9 cellular contexts compared by ENCODE assay signal in the genomic region with DNA sequence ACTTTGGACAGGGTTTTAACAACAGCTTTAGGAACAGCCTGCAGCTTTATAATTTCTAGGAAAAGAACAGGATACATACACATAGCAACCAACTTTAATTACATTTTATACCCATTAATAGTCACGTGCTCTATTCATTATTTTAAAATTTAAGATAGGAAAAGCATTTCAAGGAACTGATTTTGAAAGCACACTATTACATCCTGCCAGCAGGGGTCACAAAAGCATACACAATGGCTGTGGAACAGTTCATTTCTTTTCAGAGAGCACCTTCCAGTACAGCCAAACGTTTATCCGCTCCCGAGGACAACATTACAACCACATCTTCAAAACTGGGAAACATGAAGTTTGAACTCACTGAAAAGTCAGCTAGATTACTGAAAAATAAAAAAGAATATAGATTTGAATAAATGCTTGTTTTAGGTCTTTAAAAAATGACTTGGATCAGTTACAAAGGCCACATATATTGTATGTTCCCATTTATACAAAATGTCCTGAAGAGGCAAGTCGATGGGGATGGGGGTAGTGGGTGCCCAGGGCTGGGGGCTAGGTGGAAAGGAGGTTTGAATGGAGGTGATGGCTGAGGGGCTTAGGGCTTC.
DNase-seq lines count a peak whose midpoint lies in the region; ATAC-seq and TF ChIP-seq lines count a peak whose summit lies in the region.
"Had no signal": no experiment of that assay in that cellular context is flagged by ENCODE, and none has a peak within 500 bp of the region (broad histone marks: within the 10 kb centered on the region; RNA-seq: fewer than 3 reads in every experiment).

No MANE protein-coding gene starts in this region.

- BruUV-seq in Caco-2 (replicated peaks; lab: Mats Ljungman, UMichigan) (no TSS peak), HCT116 (replicated peaks; lab: Mats Ljungman, UMichigan) (no TSS peak), PC-9 (replicated peaks; lab: Mats Ljungman, UMichigan) (no TSS peak)

- H3K36me3 Mint-ChIP-seq in Caco-2 (ENCODE audit: insufficient read depth, unreplicated experiment) (no peaks in the 10 kb centered on the region), brain (no peaks in the 10 kb centered on the region)
- H3K36me3 Mint-ChIP-seq: T-cell had no signal

- H3K27ac ChIP-seq in HCT116 (ENCODE audit: low read depth, low read length) (no peak overlapping the region), PC-9 (no peak overlapping the region)

- peak; percentile 87 for TF ChIP-seq RAD21 in HCT116 (IDR thresholded peaks at IDR 0.05; ENCODE audit: low read depth)

- CTCF ChIA-PET in Caco-2 (lab: Charles Lee) (interaction anchor here (1.2 to 1.5 kb wide), 3 partner anchors 539 to 639 kb away, joined by 3 read pairs; no protein-coding TSS in a partner anchor), HCT116 (lab: Charles Lee) (interaction anchor here (0.9 kb wide), 1 partner anchor 639 kb away, joined by 3 read pairs; no protein-coding TSS in a partner anchor), PC-9 (lab: Charles Lee) (interaction anchor here (0.6 kb wide), 1 partner anchor 638 kb away, joined by 3 read pairs; no protein-coding TSS in a partner anchor)

- TF ChIP-seq CTCF in Caco-2 (IDR thresholded peaks at IDR 0.05; ENCODE audit: insufficient read depth in 1 of 2, low read depth in 1 of 2, low read length in 1 of 2, severe bottlenecking in 1 of 2, unreplicated experiment in 1 of 2) (peak; percentile 73 to 74), HCT116 (IDR thresholded peaks at IDR 0.05 in 2 of 3, conservative IDR thresholded peaks at IDR 0.05 in 1 of 3; ENCODE audit: borderline replicate concordance in 1 of 3, insufficient read depth in 1 of 3, low read depth in 2 of 3, low read length in 2 of 3) (peak; percentile 62 to 77 (median 73)), PC-9 (conservative IDR thresholded peaks at IDR 0.05) (peak; percentile 84), brain (conservative IDR thresholded peaks at IDR 0.05) (peak; percentile 92 to 94), kidney epithelial cell (IDR thresholded peaks at IDR 0.05; ENCODE audit: insufficient read depth, low read length, poor library complexity, severe bottlenecking) (peak; percentile 69)

- H3K4me3 ChIP-seq in Caco-2 (ENCODE audit: low read depth, low read length), result no peak overlapping the region
- H3K4me3 ChIP-seq in HCT116 (replicated peaks in 1 of 2; ENCODE audit: low read depth in 1 of 2, low read length in 2 of 2), result no peak overlapping the region
- no peak overlapping the region for H3K4me3 ChIP-seq in PC-9
- H3K4me3 ChIP-seq in kidney epithelial cell (ENCODE audit: low read depth, low read length), result no peak overlapping the region

- ATAC-seq in HCT116, result peak; percentile 78
- no peak for ATAC-seq in HG02571 (IDR thresholded peaks at IDR 0.05; ENCODE audit: unreplicated experiment)
- ATAC-seq: T-cell had no signal

- no peaks in the 10 kb centered on the region for H3K27me3 ChIP-seq in Caco-2 (replicated peaks; ENCODE audit: control insufficient read depth, insufficient read depth, low read length)
- H3K27me3 ChIP-seq in HCT116 (ENCODE audit: insufficient read depth, low read length), result peaks cover 22% of the 10 kb centered on the region
- no peaks in the 10 kb centered on the region for H3K27me3 ChIP-seq in PC-9 (ENCODE audit: insufficient read depth, low read depth)
- H3K27me3 ChIP-seq in kidney epithelial cell (ENCODE audit: control insufficient read depth, insufficient read depth, low read length), result peaks cover 29% of the 10 kb centered on the region

- no peak overlapping the region for H2AFZ ChIP-seq in HCT116 (ENCODE audit: low read depth, low read length, poor library complexity, severe bottlenecking)
- H2AFZ ChIP-seq in PC-9, result no peak overlapping the region

- H3K9me2 ChIP-seq in HCT116 (ENCODE audit: insufficient read depth) (no peaks in the 10 kb centered on the region), PC-9 (ENCODE audit: insufficient read depth) (no peaks in the 10 kb centered on the region)

- RAD21 ChIA-PET in HCT116 (lab: Charles Lee; ENCODE audit: low non-redundant PET in 1 of 2, low total read pairs in 2 of 2, uncharacterized antibody in 2 of 2, unreplicated experiment in 2 of 2), result no interaction called here

- no peaks in the 10 kb centered on the region for H3K36me3 ChIP-seq in Caco-2 (ENCODE audit: control insufficient read depth, insufficient read depth, low read length)
- H3K36me3 ChIP-seq in HCT116 (ENCODE audit: control insufficient read depth in 1 of 2, insufficient read depth in 2 of 2, low read length in 2 of 2), result no peaks in the 10 kb centered on the region
- no peaks in the 10 kb centered on the region for H3K36me3 ChIP-seq in PC-9 (ENCODE audit: low read depth)
- H3K36me3 ChIP-seq in kidney epithelial cell (ENCODE audit: control insufficient read depth, insufficient read depth, low read length), result no peaks in the 10 kb centered on the region

- H3F3A ChIP-seq in PC-9 (ENCODE audit: insufficient read depth, low read depth), result no peaks in the 10 kb centered on the region

- no peaks in the 10 kb centered on the region for H3K9me3 Mint-ChIP-seq in Caco-2 (ENCODE audit: unreplicated experiment)
- no peaks in the 10 kb centered on the region for H3K9me3 Mint-ChIP-seq in brain
- H3K9me3 Mint-ChIP-seq: T-cell had no signal

- H3K4me1 Mint-ChIP-seq in Caco-2 (ENCODE audit: low read depth, unreplicated experiment) (no peaks in the 10 kb centered on the region), brain (no peaks in the 10 kb centered on the region)
- H3K4me1 Mint-ChIP-seq: T-cell had no signal

- intact Hi-C loops in Caco-2 (cut with micrococcal nuclease; ENCODE audit: unreplicated experiment), result loop anchor here (1.0 to 5.0 kb wide), 5 partner anchors 115 to 640 kb away; no protein-coding TSS in a partner anchor
- intact Hi-C loops in HCT116 (cut with micrococcal nuclease), result loop anchor here (1.0 to 5.0 kb wide), 4 partner anchors 539 to 640 kb away; no protein-coding TSS in a partner anchor
- intact Hi-C loops in PC-9 (cut with micrococcal nuclease; ENCODE audit: unreplicated experiment), result loop anchor here (1.0 to 10.0 kb wide), 9 partner anchors 115 to 627 kb away; a partner anchor contains a TSS

- H3K9me3 ChIP-seq in Caco-2 (no peaks in the 10 kb centered on the region), HCT116 (ENCODE audit: control insufficient read depth in 1 of 2, insufficient read depth in 1 of 2, low read depth in 1 of 2, low read length in 2 of 2) (no peaks in the 10 kb centered on the region), PC-9 (ENCODE audit: insufficient read depth, low read depth) (no peaks in the 10 kb centered on the region)

- TF ChIP-seq POLR2A in HCT116 (IDR thresholded peaks at IDR 0.05; ENCODE audit: borderline replicate concordance, extremely low read depth, insufficient read depth, insufficient read length), result no peak

- DNase-seq in Caco-2, result peak in 1 of 2 experiments; percentile 60
- DNase-seq in HCT116 (ENCODE audit: low read depth, low spot score), result peak; percentile 41
- DNase-seq in PC-9, result peak in 1 of 2 experiments; percentile 35
- DNase-seq in kidney epithelial cell (ENCODE audit: low read depth), result no peak
- peak; percentile 53 for DNase-seq in stimulated activated CD4-positive, alpha-beta T cell treated with anti-CD3 and anti-CD28 coated beads, Interleukin-4, amount 100 ng/mL, for 24 hours
- no peak for DNase-seq in activated CD4-positive, CD25-positive, alpha-beta regulatory T cell treated with anti-CD3 and anti-CD28 coated beads, Interleukin-2, amount 50 U/mL, for 72 hours

- no peaks in the 10 kb centered on the region for H4K20me1 ChIP-seq in HCT116 (ENCODE audit: insufficient read depth)
- H4K20me1 ChIP-seq in PC-9 (ENCODE audit: insufficient read depth), result no peaks in the 10 kb centered on the region

- no peak overlapping the region for H3K4me2 ChIP-seq in HCT116 (ENCODE audit: low read length)
- 0 out of 2 replicates have a peak overlapping the region, but pooled peaks have one; percentile 16 for H3K4me2 ChIP-seq in PC-9

- no peaks in the 10 kb centered on the region for H3K79me2 ChIP-seq in HCT116 (ENCODE audit: insufficient read depth, low read length)
- H3K79me2 ChIP-seq in PC-9 (ENCODE audit: low read depth), result no peaks in the 10 kb centered on the region

- H3K27me3 Mint-ChIP-seq in Caco-2 (ENCODE audit: insufficient read depth, unreplicated experiment) (no peaks in the 10 kb centered on the region), brain (peaks cover 59% of the 10 kb centered on the region)

- H3K4me1 ChIP-seq in Caco-2, result no peaks in the 10 kb centered on the region
- H3K4me1 ChIP-seq in HCT116 (ENCODE audit: control insufficient read depth in 1 of 2, insufficient read depth in 2 of 2, low read length in 2 of 2), result no peaks in the 10 kb centered on the region
- H3K4me1 ChIP-seq in PC-9 (replicated peaks; ENCODE audit: insufficient read depth), result no peaks in the 10 kb centered on the region

- no peak overlapping the region for H3K9ac ChIP-seq in HCT116 (ENCODE audit: low read length)

- H3K27ac Mint-ChIP-seq in Caco-2 (ENCODE audit: unreplicated experiment) (no peak overlapping the region), brain (no peak overlapping the region)
- H3K27ac Mint-ChIP-seq: T-cell had no signal

- POLR2A ChIA-PET in Caco-2 (lab: Charles Lee) (no interaction called here), HCT116 (lab: Charles Lee) (no interaction called here), PC-9 (lab: Charles Lee; ENCODE audit: unreplicated experiment) (no interaction called here)

- H3K4me3 Mint-ChIP-seq in Caco-2 (ENCODE audit: unreplicated experiment) (no peak overlapping the region), brain (no peak overlapping the region)
- H3K4me3 Mint-ChIP-seq: T-cell had no signal

Comparison
In these comparisons a context has a peak if more than half of its experiments do, and no peak if none do; other contexts are left out.
1. DNase-seq: peak in HCT116 (single experiment) and stimulated activated CD4-positive, alpha-beta T cell treated with anti-CD3 and anti-CD28 coated beads, Interleukin-4, amount 100 ng/mL, for 24 hours (single experiment); none in kidney epithelial cell (single experiment) and activated CD4-positive, CD25-positive, alpha-beta regulatory T cell treated with anti-CD3 and anti-CD28 coated beads, Interleukin-2, amount 50 U/mL, for 72 hours (single experiment).
2. Peak in every context shown above with its lines, with median percentiles within 50 percentile points of each other: CTCF ChIP-seq.